In the genomic region with DNA sequence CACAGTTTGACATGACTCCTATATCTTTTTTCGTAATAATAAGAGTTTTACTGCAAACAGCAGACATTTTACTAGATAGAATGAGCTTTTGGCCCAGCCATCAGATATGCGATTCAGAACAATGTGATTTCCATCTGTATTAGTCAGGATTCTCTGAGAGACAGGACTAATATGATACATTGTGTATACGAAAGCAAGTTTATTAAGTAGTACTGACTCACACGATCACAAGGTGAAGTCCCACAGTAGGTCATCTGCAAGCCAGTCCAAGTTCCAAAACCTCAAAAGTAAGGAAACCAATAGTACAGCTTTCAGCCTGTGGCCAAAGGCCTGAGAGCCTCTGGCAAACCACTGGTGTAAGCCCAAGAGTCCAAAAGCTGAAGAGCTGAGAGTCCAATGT, we compare ENCODE assay signal across 1 cellular context.
TF ChIP-seq lines count a peak whose summit lies in the region.

No MANE protein-coding gene starts in this region.

TF ChIP-seq in HepG2, 621 proteins besides CTCF, POLR2A, EP300 and RAD21 (continued from another document):
- no peak for TF ChIP-seq MTERF4 (CRISPR knock-in tag; IDR thresholded peaks at IDR 0.05)
- TF ChIP-seq ZNF614 (CRISPR knock-in tag; IDR thresholded peaks at IDR 0.05; ENCODE audit: borderline replicate concordance), result no peak
- no peak for TF ChIP-seq ZNF773 (CRISPR knock-in tag; IDR thresholded peaks at IDR 0.05; ENCODE audit: borderline replicate concordance)
- no peak for TF ChIP-seq HOXA7 (CRISPR knock-in tag; IDR thresholded peaks at IDR 0.05)
- TF ChIP-seq ZNF709 (CRISPR knock-in tag; IDR thresholded peaks at IDR 0.05), result no peak
